In the genomic region with DNA sequence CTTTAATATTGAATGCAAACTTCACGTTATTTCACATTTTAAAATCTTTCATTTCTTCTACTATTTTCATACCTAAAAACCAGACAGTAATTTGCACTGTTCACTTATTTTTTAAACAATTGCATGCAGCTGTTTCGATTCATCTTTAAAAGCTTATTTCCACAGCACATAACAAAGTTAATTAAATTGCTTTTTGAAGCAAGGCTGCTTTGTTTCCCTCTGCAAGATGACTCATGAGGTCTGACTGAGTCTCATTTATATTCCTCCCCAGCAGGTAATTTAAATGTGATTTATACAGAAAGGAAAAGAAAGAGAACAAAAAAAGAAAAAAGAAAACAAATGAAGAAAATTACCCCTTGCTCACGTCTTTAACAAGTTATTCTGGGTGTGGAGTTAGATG, we compare ENCODE assay signal across 24 cellular contexts. TPM values are rescaled to one million over a fixed set of nuclear protein-coding genes. Genes with fewer than 3 reads are reported as not detected.
DNase-seq lines count a peak whose midpoint lies in the region; ATAC-seq and TF ChIP-seq lines count a peak whose summit lies in the region.
"Had no signal": no experiment of that assay in that cellular context is flagged by ENCODE, and none has a peak within 500 bp of the region (broad histone marks: within the 10 kb centered on the region; RNA-seq: fewer than 3 reads in every experiment).

No MANE protein-coding gene starts in this region.

- ATAC-seq in SK-N-SH treated with all-trans-retinoic acid at 6 μM for 48 hours: peak; percentile 64

- no peak overlapping the region for H3K9ac ChIP-seq in H9 (ENCODE audit: extremely low read depth, insufficient read length, low read length)
- H3K9ac ChIP-seq in trophoblast cell (ENCODE audit: low read length): no peak overlapping the region
- H3K9ac ChIP-seq: BLaER1 treated with 17β-estradiol and CSF1 and Interleukin-3, amounts not matched to agents 10 nM and 100 nM had no signal

- no peaks in the 10 kb centered on the region; the same call in 1 of the 2 replicates for H3K27me3 Mint-ChIP-seq in H9 (ENCODE audit: low read depth)
- H3K27me3 Mint-ChIP-seq: CD4-positive, alpha-beta memory T cell had no signal

- H3K27me3 ChIP-seq in H9 (ENCODE audit: insufficient read depth, low read length) (no peaks in the 10 kb centered on the region), trophoblast cell (ENCODE audit: insufficient read depth, low read length) (no peaks in the 10 kb centered on the region)
- H3K27me3 ChIP-seq: SJSA1 had no signal

- DNase-seq in H9: no peak
- DNase-seq in caudate nucleus (lab: John Stamatoyannopoulos, UW): peak in 3 of 61 donors; percentile 0 to 19 (median 9)
- no peak for DNase-seq in activated effector memory CD4-positive, alpha-beta T cell treated with Interleukin-2 at 50 U/mL for 16 hours
- DNase-seq in DMS153 (lab: John Stamatoyannopoulos, UW): no peak
- DNase-seq in trophoblast cell: no peak
- no peak for DNase-seq in cortex of kidney (lab: John Stamatoyannopoulos, UW)
- DNase-seq: AML-193; CD4-positive, alpha-beta memory T cell; COR-L47; DMS79 treated with DMSO at 0.1 percent for 48 hours; GF-D8; IMR-90; KG1; NCI-H1048; NCI-H1417; NCI-H1694; NCI-H2029 treated with DMSO at 0.1 percent for 48 hours; NCI-H446 treated with DMSO at 0.1 percent for 48 hours; NCI-H526; Right ventricle myocardium superior; RPMI8226 had no signal

- H2AK5ac ChIP-seq in H9 (ENCODE audit: insufficient read length, low read length): no peak overlapping the region
- H2AK5ac ChIP-seq in trophoblast cell (ENCODE audit: low read length): no peak overlapping the region

- no peaks in the 10 kb centered on the region for H3K79me1 ChIP-seq in H9 (ENCODE audit: insufficient read depth, low read depth, low read length, poor library complexity, severe bottlenecking)
- H3K79me1 ChIP-seq in trophoblast cell (ENCODE audit: low read length): no peaks in the 10 kb centered on the region

- peak overlapping the region in 2 of 3 experiments; percentile 32 to 80; a peak in 4 of 7 replicates for H3K27ac Mint-ChIP-seq in H9
- H3K27ac Mint-ChIP-seq: CD4-positive, alpha-beta memory T cell had no signal

- H4K91ac ChIP-seq in H9 (ENCODE audit: insufficient read length, low read depth, low read length): no peak overlapping the region
- no peak overlapping the region for H4K91ac ChIP-seq in trophoblast cell (ENCODE audit: low read depth, low read length)

- peaks cover 50% of the 10 kb centered on the region for H3K9me3 ChIP-seq in H9 (ENCODE audit: control insufficient read depth, low read depth, low read length)
- H3K9me3 ChIP-seq in trophoblast cell (ENCODE audit: insufficient read depth, low read depth, low read length): no peaks in the 10 kb centered on the region
- H3K9me3 ChIP-seq: SJSA1 had no signal

- H3K4ac ChIP-seq in H9 (ENCODE audit: low read depth, low read length) (no peak overlapping the region), trophoblast cell (ENCODE audit: low read depth, low read length) (no peak overlapping the region)

- H3K36me3 ChIP-seq in trophoblast cell (ENCODE audit: control insufficient read depth in 1 of 2, insufficient read depth in 2 of 2, low read length in 2 of 2): no peaks in the 10 kb centered on the region
- H3K36me3 ChIP-seq: BLaER1 treated with 17β-estradiol and CSF1 and Interleukin-3, amounts not matched to agents 10 nM and 100 nM; SJSA1 had no signal

- H3K4me2 ChIP-seq in H9 (ENCODE audit: insufficient read depth, insufficient read length, low read length) (no peak overlapping the region), trophoblast cell (ENCODE audit: low read length) (no peak overlapping the region)
- H3K4me2 ChIP-seq: BLaER1 treated with 17β-estradiol and CSF1 and Interleukin-3, amounts not matched to agents 10 nM and 100 nM had no signal

- no peak overlapping the region for H2BK120ac ChIP-seq in H9 (ENCODE audit: low read depth, low read length, poor library complexity, severe bottlenecking)
- H2BK120ac ChIP-seq in trophoblast cell (ENCODE audit: insufficient read depth, low read length, poor library complexity): no peak overlapping the region

- H3K18ac ChIP-seq in H9 (ENCODE audit: insufficient read length, low read depth, low read length) (no peak overlapping the region), trophoblast cell (ENCODE audit: low read length) (no peak overlapping the region)

- H3K27ac ChIP-seq in H9 (ENCODE audit: insufficient read length, low read depth, low read length): no peak overlapping the region
- H3K27ac ChIP-seq in caudate nucleus (ENCODE audit: low read depth, low read length): peak overlapping the region; percentile 52
- H3K27ac ChIP-seq in trophoblast cell (ENCODE audit: low read depth, low read length): no peak overlapping the region
- H3K27ac ChIP-seq: BLaER1 treated with 17β-estradiol and CSF1 and Interleukin-3, amounts not matched to agents 10 nM and 100 nM; SJSA1 had no signal

- H4K20me1 ChIP-seq in H9 (ENCODE audit: control insufficient read depth, insufficient read depth, insufficient read length): no peaks in the 10 kb centered on the region

- H2BK12ac ChIP-seq in H9 (ENCODE audit: insufficient read length, low read depth, low read length): no peak overlapping the region
- H2BK12ac ChIP-seq in trophoblast cell (ENCODE audit: low read length): no peak overlapping the region

- WGBS in H9 (ENCODE audit: extremely low coverage, insufficient read length, low lambda C conversion rate): 100% methylated on average over 1 of the region's 3 CpGs
- WGBS in trophoblast cell (ENCODE audit: extremely low coverage, insufficient coverage, insufficient read length): 100% methylated on average over 1 of the region's 3 CpGs

- no peak overlapping the region for H4K8ac ChIP-seq in H9 (replicated peaks; ENCODE audit: insufficient read length, low read depth, low read length)
- H4K8ac ChIP-seq in trophoblast cell (ENCODE audit: low read depth, low read length): no peak overlapping the region

- no peak overlapping the region for H2BK20ac ChIP-seq in H9 (ENCODE audit: low read depth, low read length, poor library complexity, severe bottlenecking)

- no peak overlapping the region for H2BK15ac ChIP-seq in H9 (ENCODE audit: low read depth, low read length)

- H3K79me2 ChIP-seq in H9 (ENCODE audit: insufficient read depth, low read length) (no peaks in the 10 kb centered on the region), trophoblast cell (ENCODE audit: control insufficient read depth, insufficient read depth, low read length, poor library complexity) (no peaks in the 10 kb centered on the region)

- H3K23ac ChIP-seq in H9 (ENCODE audit: insufficient read length, low read depth, low read length): no peak overlapping the region
- H3K23ac ChIP-seq in trophoblast cell (ENCODE audit: low read length): no peak overlapping the region

- H2AFZ ChIP-seq in H9 (ENCODE audit: low read length) (no peak overlapping the region), trophoblast cell (ENCODE audit: insufficient read depth, low read length, poor library complexity) (no peak overlapping the region)

- peaks cover 27% of the 10 kb centered on the region in 2 experiments for H3K4me1 Mint-ChIP-seq in H9

- no peak overlapping the region for H4K5ac ChIP-seq in H9 (ENCODE audit: insufficient read length, low read depth, low read length)

- no peak for TF ChIP-seq CTCF in H9 (conservative IDR thresholded peaks at IDR 0.05)

- H3K14ac ChIP-seq in H9 (ENCODE audit: insufficient read depth, low read length) (no peak overlapping the region), trophoblast cell (ENCODE audit: low read length) (no peak overlapping the region)

- H3K9me3 Mint-ChIP-seq in H9: peaks cover 64 to 67% of the 10 kb centered on the region in 2 experiments
- H3K9me3 Mint-ChIP-seq: CD4-positive, alpha-beta memory T cell had no signal

- H3K23me2 ChIP-seq in H9 (ENCODE audit: insufficient read length, low read depth, low read length, poor library complexity, severe bottlenecking): no peaks in the 10 kb centered on the region

- no peak overlapping the region for H3K56ac ChIP-seq in H9 (ENCODE audit: insufficient read length, low read depth, low read length)

- peaks cover 0 to 4% (median 0%) of the 10 kb centered on the region in 3 experiments; a peak in 5 of 7 replicates for H3K36me3 Mint-ChIP-seq in H9 (ENCODE audit: insufficient read depth in 1 of 3, low read depth in 3 of 3)
- H3K36me3 Mint-ChIP-seq: CD4-positive, alpha-beta memory T cell had no signal

- H3K4me1 ChIP-seq in H9 (ENCODE audit: insufficient read depth, low read length) (no peaks in the 10 kb centered on the region), trophoblast cell (ENCODE audit: control insufficient read depth in 1 of 2, insufficient read depth in 2 of 2, low read length in 2 of 2) (no peaks in the 10 kb centered on the region)
- H3K4me1 ChIP-seq: BLaER1 treated with 17β-estradiol and CSF1 and Interleukin-3, amounts not matched to agents 10 nM and 100 nM; SJSA1 had no signal

- H4K12ac ChIP-seq in trophoblast cell (ENCODE audit: low read depth, low read length): no peak overlapping the region

- no peak overlapping the region for H3K4me3 ChIP-seq in trophoblast cell (ENCODE audit: low read depth, low read length)
- H3K4me3 ChIP-seq: BLaER1 treated with 17β-estradiol and CSF1 and Interleukin-3, amounts not matched to agents 10 nM and 100 nM; SJSA1 had no signal

- no peak overlapping the region for H3K4me3 Mint-ChIP-seq in H9
- H3K4me3 Mint-ChIP-seq: CD4-positive, alpha-beta memory T cell had no signal

- H3T11ph ChIP-seq in H9 (ENCODE audit: low read length): no peak overlapping the region

- no peak overlapping the region for H2BK5ac ChIP-seq in H9 (ENCODE audit: insufficient read length, low read length)
- no peak overlapping the region for H2BK5ac ChIP-seq in trophoblast cell (ENCODE audit: low read depth, low read length, poor library complexity)

TF ChIP-seq in SK-N-SH treated with all-trans-retinoic acid at 6 μM for 48 hours, 23 proteins besides CTCF, POLR2A, EP300 and RAD21:
- TF ChIP-seq ISL1 (CRISPR knock-in tag; IDR thresholded peaks at IDR 0.05) (peak; percentile 64; the same call in 1 of the 2 replicates), OSR1 (CRISPR knock-in tag; IDR thresholded peaks at IDR 0.05) (no peak)

RNA-seq across cellular contexts. Expression of a gene that starts 22.7 kb away (rescaled TPM):
- 46.1 and 50.3 TPM in 2 replicates for total RNA-seq in H9 (2021)
- polyA plus RNA-seq in trophoblast cell (2013): 15.2 and 15.8 TPM in 2 replicates
